Comparison of ENCODE assay signal across 8 cellular contexts in genomic region chr9:136807281-136808074, GRCh38. TPM values are rescaled to one million over a fixed set of nuclear protein-coding genes. Genes with fewer than 3 reads are reported as not detected.
DNase-seq lines count a peak whose midpoint lies in the region; ATAC-seq and TF ChIP-seq lines count a peak whose summit lies in the region.

Gene RABL6 (plus strand): TSS chr9:136807948. CDS start chr9:136808197, 249 bp downstream.

- peak within 1 kb of the TSS; percentile 74 to 93 (median 87) for H3K4me3 ChIP-seq in mammary epithelial cell (replicated peaks in 1 of 3; ENCODE audit: insufficient read depth in 1 of 3, low read depth in 2 of 3, low read length in 3 of 3)

- CTCF ChIA-PET in mammary epithelial cell (lab: Charles Lee; ENCODE audit: low non-redundant PET) = no interaction called here

- H3K36me3 ChIP-seq in mammary epithelial cell (ENCODE audit: insufficient read depth, low read length) = no peaks in the 10 kb centered on the region

- H2AFZ ChIP-seq in mammary epithelial cell (ENCODE audit: low read depth, low read length) = peak within 1 kb of the TSS; percentile 87

- peak within 1 kb of the TSS; percentile 80 for H3K9ac ChIP-seq in mammary epithelial cell (ENCODE audit: insufficient read depth, low read length)

- H3K27ac ChIP-seq in VCaP (peak within 1 kb of the TSS; percentile 99), mammary epithelial cell (ENCODE audit: insufficient read depth, low read depth, low read length) (peak within 1 kb of the TSS; percentile 39)

- peak; percentile 70 for ATAC-seq in HG02623 (IDR thresholded peaks at IDR 0.05; ENCODE audit: unreplicated experiment)

- no peak for TF ChIP-seq CTCF in VCaP (conservative IDR thresholded peaks at IDR 0.05)
- TF ChIP-seq CTCF in mammary epithelial cell (conservative IDR thresholded peaks at IDR 0.05 in 1 of 2, IDR thresholded peaks at IDR 0.05 in 1 of 2; ENCODE audit: extremely low read depth in 1 of 2, insufficient read depth in 1 of 2, low read depth in 1 of 2, low read length in 2 of 2) = no peak

- H4K20me1 ChIP-seq in mammary epithelial cell (ENCODE audit: insufficient read depth, low read length) = no peaks in the 10 kb centered on the region

- H3K79me2 ChIP-seq in mammary epithelial cell (ENCODE audit: insufficient read depth, low read length) = peaks cover 50% of the 10 kb centered on the region

- no peaks in the 10 kb centered on the region for H3K27me3 ChIP-seq in mammary epithelial cell (ENCODE audit: insufficient read depth, low read length)

- H3K4me1 ChIP-seq in mammary epithelial cell (ENCODE audit: insufficient read depth, low read length) = peaks cover 24% of the 10 kb centered on the region

- in situ Hi-C loops in mammary epithelial cell (cut with MboI; ENCODE audit: low sequenced_read_pairs in 2 of 2) = no loop called here

- DNase-seq in DMS153 treated with DMSO at 0.1 percent for 48 hours (lab: John Stamatoyannopoulos, UW; ENCODE audit: unreplicated experiment) (peak; percentile 54), DMS153 (lab: John Stamatoyannopoulos, UW) (no peak), NCI-H128 (lab: John Stamatoyannopoulos, UW; ENCODE audit: unreplicated experiment) (peak; percentile 69), mammary epithelial cell (peak; percentile 66), iPS-NIHi7 (ENCODE audit: extremely low spot score) (peak; percentile 92), smooth muscle cell of the brain vasculature (ENCODE audit: low read depth, low spot score) (peak; percentile 41)

- WGBS in mammary epithelial cell (ENCODE audit: low coverage, missing lambda C conversion rate) = 3% methylated on average over 31 of the region's 96 CpGs

- peak within 1 kb of the TSS; percentile 99 for H3K4me2 ChIP-seq in mammary epithelial cell (ENCODE audit: insufficient read depth, low read depth, low read length)

- no TSS peak for BruUV-seq in mammary epithelial cell (replicated peaks; lab: Mats Ljungman, UMichigan)

- dilution Hi-C loops in mammary epithelial cell (cut with HindIII; ENCODE audit: low sequenced_read_pairs) = loop anchor here (5.0 kb wide), 5 partner anchors 35 to 360 kb away; partner anchors contain the start of genes ABCA2 and AJM1

- intact Hi-C loops in mammary epithelial cell (cut with micrococcal nuclease) = loop anchor here (5.0 kb wide), 1 partner anchor 40 kb away; the partner anchor contains the start of gene PHPT1

- no peaks in the 10 kb centered on the region for H3K9me3 ChIP-seq in mammary epithelial cell (replicated peaks; ENCODE audit: insufficient read depth, low read length)

RNA-seq across cellular contexts. Expression of gene RABL6, which starts in this region (rescaled TPM):
- 10 to 100 TPM; 53.8 to 84.3 TPM for total RNA-seq in mammary epithelial cell
- 60.8 TPM for polyA plus RNA-seq in mammary epithelial cell
- 68.8 TPM for polyA minus RNA-seq in mammary epithelial cell
